21 cellular contexts compared by ENCODE assay signal in genomic region chr11:24559315-24559714, GRCh38.
"Had no signal": no experiment of that assay in that cellular context is flagged by ENCODE, and none has a peak within 500 bp of the region (broad histone marks: within the 10 kb centered on the region; RNA-seq: fewer than 3 reads in every experiment).

No MANE protein-coding gene starts in this region.

- H3K4me3 Mint-ChIP-seq: dendritic cell treated with granulocyte-macrophage colony-stimulating factor and Interleukin-4, amounts not matched to agents 40 ng/mL and 50 ng/mL, for 4 days; effector memory CD8-positive, alpha-beta T cell; endodermal cell; immature natural killer cell; mesothelial cell of epicardium had no signal

- H3K4me3 ChIP-seq: colonic mucosa, esophagus muscularis mucosa, gastroesophageal sphincter, heart left ventricle, hepatocyte, left lung, lower lobe of right lung had no signal

- H3K36me3 ChIP-seq: colonic mucosa, esophagus muscularis mucosa, gastroesophageal sphincter, heart left ventricle, left lung, lower lobe of right lung had no signal

- H3K36me3 Mint-ChIP-seq: immature natural killer cell, mesothelial cell of epicardium had no signal

- DNase-seq: colonic mucosa; cortex of kidney; effector CD8-positive, alpha-beta T cell; effector memory CD8-positive, alpha-beta T cell; endodermal cell; foreskin keratinocyte; heart left ventricle; hypothalamus; immature natural killer cell; islet precursor cell; kidney; kidney glomerular epithelial cell; left lung; left ventricle myocardium superior; lower lobe of right lung; mesenchymal stem cell had no signal

- ATAC-seq: effector memory CD8-positive, alpha-beta T cell; gastroesophageal sphincter; heart left ventricle; left lung; left ventricle myocardium superior; lower lobe of right lung had no signal

- H3K27ac ChIP-seq: colonic mucosa, esophagus muscularis mucosa, foreskin keratinocyte, gastroesophageal sphincter, heart left ventricle, hepatocyte, left lung, lower lobe of right lung had no signal

- H3K27ac Mint-ChIP-seq: dendritic cell treated with granulocyte-macrophage colony-stimulating factor and Interleukin-4, amounts not matched to agents 40 ng/mL and 50 ng/mL, for 4 days; effector memory CD8-positive, alpha-beta T cell; immature natural killer cell; mesothelial cell of epicardium had no signal

- H3K4me1 Mint-ChIP-seq: immature natural killer cell had no signal

- H3K4me1 ChIP-seq: colonic mucosa, esophagus muscularis mucosa, foreskin keratinocyte, gastroesophageal sphincter, heart left ventricle, left lung, lower lobe of right lung had no signal

- H3K9me3 Mint-ChIP-seq: dendritic cell treated with granulocyte-macrophage colony-stimulating factor and Interleukin-4, amounts not matched to agents 40 ng/mL and 50 ng/mL, for 4 days; endodermal cell; mesothelial cell of epicardium had no signal

- H3K9me3 ChIP-seq: colonic mucosa, esophagus muscularis mucosa, gastroesophageal sphincter, heart left ventricle, left lung, lower lobe of right lung had no signal

- H3K27me3 Mint-ChIP-seq: dendritic cell treated with granulocyte-macrophage colony-stimulating factor and Interleukin-4, amounts not matched to agents 40 ng/mL and 50 ng/mL, for 4 days; effector memory CD8-positive, alpha-beta T cell had no signal
